In genomic region chr13:93996471-93996870, GRCh38 we compare ENCODE assay signal across 34 cellular contexts.
"Had no signal": no experiment of that assay in that cellular context is flagged by ENCODE, and none has a peak within 500 bp of the region (broad histone marks: within the 10 kb centered on the region; RNA-seq: fewer than 3 reads in every experiment).

No MANE protein-coding gene starts in this region.

- H3K27ac Mint-ChIP-seq: activated B cell treated with CpG ODN at 0.5 μM for 24 hours; activated CD8-positive, alpha-beta T cell treated with anti-CD3 and anti-CD28 coated beads for 36 hours; activated naive CD8-positive, alpha-beta T cell treated with anti-CD3 and anti-CD28 coated beads for 36 hours; activated naive CD8-positive, alpha-beta T cell treated with anti-CD3 and anti-CD28 coated beads, Interleukin-2, amount 50 U/mL, for 24 hours; activated T-helper 17 cell treated with anti-CD3 and anti-CD28 coated beads, Interleukin-2, amount 50 U/mL, for 72 hours; effector memory CD8-positive, alpha-beta T cell; T-helper 17 cell; T-helper 2 cell treated with Interferon-gamma antibody and Interleukin-4, amounts not matched to agents 5 μg/mL and 100 μg/mL, for 36 hours had no signal

- H3K27me3 ChIP-seq: ascending aorta, breast epithelium, cardiac muscle cell, esophagus muscularis mucosa, foreskin keratinocyte, gastrocnemius medialis had no signal

- H3K4me1 Mint-ChIP-seq: activated B cell treated with CpG ODN at 0.5 μM for 24 hours; activated naive CD8-positive, alpha-beta T cell treated with anti-CD3 and anti-CD28 coated beads for 36 hours; activated naive CD8-positive, alpha-beta T cell treated with anti-CD3 and anti-CD28 coated beads, Interleukin-2, amount 50 U/mL, for 24 hours; activated T-helper 17 cell treated with anti-CD3 and anti-CD28 coated beads, Interleukin-2, amount 50 U/mL, for 72 hours; T-helper 17 cell had no signal

- H3K4me3 ChIP-seq: ascending aorta, breast epithelium, cardiac muscle cell, esophagus muscularis mucosa, gastrocnemius medialis had no signal

- H3K27me3 Mint-ChIP-seq: activated B cell treated with CpG ODN at 0.5 μM for 24 hours had no signal

- DNase-seq: activated B cell treated with CpG ODN at 0.5 μM for 24 hours; activated CD4-positive, alpha-beta T cell treated with anti-CD3 and anti-CD28 coated beads for 48 hours; activated CD4-positive, alpha-beta T cell treated with anti-CD3 and anti-CD28 coated beads, Interleukin-2, amount 50 U/mL, for 1 hour; activated CD4-positive, alpha-beta T cell treated with anti-CD3 and anti-CD28 coated beads, Interleukin-2, amount 50 U/mL, for 48 hours; activated CD8-positive, alpha-beta memory T cell treated with anti-CD3 and anti-CD28 coated beads for 24 hours; activated CD8-positive, alpha-beta T cell treated with anti-CD3 and anti-CD28 coated beads for 36 hours; activated effector memory CD4-positive, alpha-beta T cell treated with Interleukin-2 at 50 U/mL for 16 hours; activated gamma-delta T cell treated with Interleukin-2 at 50 U/mL for 16 hours; activated naive CD4-positive, alpha-beta T cell treated with anti-CD3 and anti-CD28 coated beads, Interleukin-2, amount 50 U/mL, for 16 hours; activated naive CD4-positive, alpha-beta T cell treated with Interleukin-2 at 50 U/mL for 16 hours; activated naive CD8-positive, alpha-beta T cell treated with anti-CD3 and anti-CD28 coated beads for 36 hours; activated naive CD8-positive, alpha-beta T cell treated with anti-CD3 and anti-CD28 coated beads, Interleukin-2, amount 50 U/mL, for 24 hours; activated T-cell treated with anti-CD3 and anti-CD28 coated beads, Interleukin-2, amount 50 U/mL, for 4 hours; central memory CD4-positive, alpha-beta T cell; cerebellar nuclear complex; cortex of kidney; dermis blood vessel endothelial cell; effector CD4-positive, alpha-beta T cell; effector memory CD8-positive, alpha-beta T cell; erythroblast; foreskin keratinocyte; gastrocnemius medialis; glutamatergic neuron; T-helper 1 cell; T-helper 17 cell; T1000; WERI-Rb-1 had no signal

- H3K9me3 ChIP-seq: ascending aorta, breast epithelium, gastrocnemius medialis had no signal

- H3K9me3 Mint-ChIP-seq: activated B cell treated with CpG ODN at 0.5 μM for 24 hours; activated CD8-positive, alpha-beta T cell treated with anti-CD3 and anti-CD28 coated beads for 36 hours; activated naive CD8-positive, alpha-beta T cell treated with anti-CD3 and anti-CD28 coated beads for 36 hours; activated naive CD8-positive, alpha-beta T cell treated with anti-CD3 and anti-CD28 coated beads, Interleukin-2, amount 50 U/mL, for 24 hours; activated T-helper 17 cell treated with anti-CD3 and anti-CD28 coated beads, Interleukin-2, amount 50 U/mL, for 72 hours; effector memory CD8-positive, alpha-beta T cell; T-helper 2 cell treated with Interferon-gamma antibody and Interleukin-4, amounts not matched to agents 5 μg/mL and 100 μg/mL, for 36 hours had no signal

- ATAC-seq: activated CD4-positive, CD25-positive, alpha-beta regulatory T cell treated with anti-CD3 and anti-CD28 coated beads, Interleukin-2, amount 50 U/mL, for 24 hours; activated CD8-positive, alpha-beta T cell treated with anti-CD3 and anti-CD28 coated beads for 36 hours; activated naive CD8-positive, alpha-beta T cell treated with anti-CD3 and anti-CD28 coated beads, Interleukin-2, amount 50 U/mL, for 24 hours; activated T-cell treated with anti-CD3 and anti-CD28 coated beads, Interleukin-2, amount 50 U/mL, for 4 hours; activated T-helper 17 cell treated with anti-CD3 and anti-CD28 coated beads, Interleukin-2, amount 50 U/mL, for 72 hours; effector memory CD8-positive, alpha-beta T cell; foreskin keratinocyte; gastrocnemius medialis; T-helper 17 cell had no signal

- H3K36me3 Mint-ChIP-seq: activated naive CD8-positive, alpha-beta T cell treated with anti-CD3 and anti-CD28 coated beads for 36 hours had no signal

- H3K36me3 ChIP-seq: ascending aorta, breast epithelium, cardiac muscle cell, esophagus muscularis mucosa, gastrocnemius medialis had no signal

- H3K27ac ChIP-seq: ascending aorta, breast epithelium, cardiac muscle cell, esophagus muscularis mucosa, foreskin keratinocyte, gastrocnemius medialis, WERI-Rb-1 had no signal

- H3K4me1 ChIP-seq: ascending aorta, breast epithelium, esophagus muscularis mucosa, foreskin keratinocyte, gastrocnemius medialis had no signal

- H3K4me3 Mint-ChIP-seq: activated B cell treated with CpG ODN at 0.5 μM for 24 hours; activated CD8-positive, alpha-beta T cell treated with anti-CD3 and anti-CD28 coated beads for 36 hours; activated naive CD8-positive, alpha-beta T cell treated with anti-CD3 and anti-CD28 coated beads for 36 hours; activated naive CD8-positive, alpha-beta T cell treated with anti-CD3 and anti-CD28 coated beads, Interleukin-2, amount 50 U/mL, for 24 hours; activated T-cell treated with anti-CD3 and anti-CD28 coated beads, Interleukin-2, amount 50 U/mL, for 4 hours; activated T-helper 17 cell treated with anti-CD3 and anti-CD28 coated beads, Interleukin-2, amount 50 U/mL, for 72 hours; effector memory CD8-positive, alpha-beta T cell; T-helper 17 cell; T-helper 2 cell treated with Interferon-gamma antibody and Interleukin-4, amounts not matched to agents 5 μg/mL and 100 μg/mL, for 36 hours had no signal
